22 cellular contexts compared by ENCODE assay signal in the genomic region with DNA sequence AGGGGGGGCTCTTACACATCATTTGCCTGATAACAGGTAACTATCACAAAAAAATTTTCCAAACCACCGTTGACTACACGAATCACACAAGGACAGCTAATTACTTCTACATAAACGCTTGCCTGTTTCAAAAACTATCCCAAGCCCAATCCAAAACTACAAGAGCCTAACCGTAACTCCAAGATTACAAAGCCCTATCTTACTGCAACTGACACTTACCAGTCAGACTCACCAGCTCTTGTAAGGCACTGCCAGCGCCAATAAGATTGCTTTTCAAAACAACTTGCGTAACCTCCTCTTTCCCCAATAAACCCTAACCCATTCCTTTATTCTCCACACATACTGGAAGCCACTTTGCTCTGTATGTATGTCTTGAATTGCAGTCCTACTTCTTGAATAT.
"Had no signal": no experiment of that assay in that cellular context is flagged by ENCODE, and none has a peak within 500 bp of the region (broad histone marks: within the 10 kb centered on the region; RNA-seq: fewer than 3 reads in every experiment).

No MANE protein-coding gene starts in this region.

- H3K9me3 ChIP-seq: adrenal gland, ascending aorta, heart right ventricle, mucosa of descending colon, suprapubic skin, tibial artery had no signal

- ATAC-seq: left lobe of liver; mucosa of descending colon; natural killer cell treated with Interleukin-12 subunit alpha and Interleukin-12 subunit beta and Interleukin-15 and Interleukin-18, amount 100 ng/mL, for 72 hours had no signal

- H3K27me3 ChIP-seq: adrenal gland, ascending aorta, heart right ventricle, suprapubic skin, tibial artery had no signal

- H3K4me1 ChIP-seq: adrenal gland, ascending aorta, heart right ventricle, suprapubic skin, tibial artery had no signal

- DNase-seq: activated CD4-positive, alpha-beta memory T cell treated with anti-CD3 and anti-CD28 coated beads for 36 hours; activated CD4-positive, alpha-beta T cell treated with anti-CD3 and anti-CD28 coated beads, Interleukin-2, amount 10 ng/mL, durations not matched to agents 24 days and 14 days; activated CD4-positive, CD25-positive, alpha-beta regulatory T cell treated with anti-CD3 and anti-CD28 coated beads, Interleukin-2, amount 50 U/mL, for 72 hours; activated CD8-positive, alpha-beta memory T cell treated with anti-CD3 and anti-CD28 coated beads, Interleukin-2, amount 50 U/mL, for 4 hours; activated effector memory CD4-positive, alpha-beta T cell treated with anti-CD3 and anti-CD28 coated beads, Interleukin-2, amount 50 U/mL, for 16 hours; activated naive CD4-positive, alpha-beta T cell treated with anti-CD3 and anti-CD28 coated beads for 36 hours; activated naive CD8-positive, alpha-beta T cell treated with anti-CD3 and anti-CD28 coated beads for 36 hours; activated T-cell treated with anti-CD3 and anti-CD28 coated beads, Interleukin-2, amount 50 U/mL, for 1 hour; adrenal gland; central memory CD4-positive, alpha-beta T cell; heart right ventricle; kidney glomerular epithelial cell; mucosa of descending colon; stimulated activated CD4-positive, alpha-beta T cell treated with anti-CD3 and anti-CD28 coated beads, Interleukin-15, amount 100 ng/mL, for 24 hours; stimulated activated CD4-positive, alpha-beta T cell treated with anti-CD3 and anti-CD28 coated beads, Interleukin-2, amount 100 ng/mL, for 24 hours; tibial artery had no signal

- FAIRE-seq: endothelial cell of umbilical vein had no signal

- H3K4me3 ChIP-seq: adrenal gland, ascending aorta, heart right ventricle, lung, mucosa of descending colon, suprapubic skin, tibial artery had no signal

- H3K27ac ChIP-seq: adrenal gland, ascending aorta, heart right ventricle, suprapubic skin, tibial artery had no signal
